ENCODE assay signal across 27 cellular contexts in the genomic region with DNA sequence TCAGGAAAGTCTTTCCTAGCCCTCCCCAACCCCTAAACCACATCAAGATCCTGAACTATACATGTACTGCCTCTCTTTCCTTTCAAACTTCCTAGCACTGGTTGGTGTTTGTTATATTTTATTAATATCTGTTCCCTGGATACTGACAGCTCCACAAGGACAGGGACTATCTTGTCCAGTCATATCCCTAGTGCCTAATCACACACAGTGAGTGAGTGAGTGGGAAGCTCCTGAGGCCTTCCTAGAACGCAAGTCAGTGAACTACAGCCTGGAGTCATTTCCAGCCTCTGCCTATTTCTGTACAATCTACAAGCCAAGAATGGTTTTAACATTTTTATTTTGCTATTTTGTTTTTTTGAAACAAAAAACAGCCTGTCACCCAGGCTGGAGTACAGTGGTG.
"Had no signal": no experiment of that assay in that cellular context is flagged by ENCODE, and none has a peak within 500 bp of the region (broad histone marks: within the 10 kb centered on the region; RNA-seq: fewer than 3 reads in every experiment).

No MANE protein-coding gene starts in this region.

- H3K27ac Mint-ChIP-seq: immature natural killer cell; nephron; stimulated activated naive B cell treated with anti-CD40 and anti-IgM and Interleukin-4, amounts not matched to agents 10 μg/mL and 1 μg/mL and 100 μg/mL, for 72 hours had no signal

- H3K27me3 Mint-ChIP-seq: naive thymus-derived CD8-positive, alpha-beta T cell; stimulated activated naive B cell treated with anti-CD40 and anti-IgM and Interleukin-4, amounts not matched to agents 10 μg/mL and 1 μg/mL and 100 μg/mL, for 72 hours had no signal

- H3K9me3 ChIP-seq: lower lobe of right lung, neutrophil, ovary, prostate gland, right lobe of liver, stomach, testis, thyroid gland, transverse colon, upper lobe of left lung, vagina had no signal

- H3K36me3 ChIP-seq: lower lobe of right lung, neural progenitor cell, neutrophil, ovary, prostate gland, thyroid gland, transverse colon, upper lobe of left lung, vagina had no signal

- H3K9ac ChIP-seq: neural progenitor cell had no signal

- ATAC-seq: lower lobe of right lung; naive thymus-derived CD8-positive, alpha-beta T cell; right lobe of liver; stimulated activated naive B cell treated with anti-CD40 and anti-IgM and Interleukin-4, amounts not matched to agents 10 μg/mL and 1 μg/mL and 100 μg/mL, for 72 hours; stimulated activated naive CD8-positive, alpha-beta T cell treated with anti-CD3 and anti-CD28 coated beads, Interleukin-15, Interleukin-2, amounts not matched to agents 100 U/mL and 50 U/mL, for 24 hours had no signal

- DNase-seq: hypothalamus; immature natural killer cell; kidney; lower lobe of right lung; mammary epithelial cell; mesenchymal stem cell; naive thymus-derived CD8-positive, alpha-beta T cell; occipital lobe; ovary; retina; stimulated activated CD4-positive, alpha-beta T cell treated with anti-CD3 and anti-CD28 coated beads, Interleukin-1b, Interleukin-23, amount 100 ng/mL, for 48 hours; stimulated activated CD4-positive, alpha-beta T cell treated with anti-CD3 and anti-CD28 coated beads, Interleukin-2, amount 100 ng/mL, for 48 hours; stimulated activated CD4-positive, alpha-beta T cell treated with anti-CD3 and anti-CD28 coated beads, Interleukin-4, amount 100 ng/mL, for 4 hours; stimulated activated naive B cell treated with anti-CD40 and anti-IgM and Interleukin-4, amounts not matched to agents 10 μg/mL and 1 μg/mL and 100 μg/mL, for 72 hours; stimulated activated naive CD8-positive, alpha-beta T cell treated with anti-CD3 and anti-CD28 coated beads, Interleukin-15, Interleukin-2, amounts not matched to agents 100 U/mL and 50 U/mL, for 24 hours; stomach; testis; thyroid gland; transverse colon; upper lobe of left lung had no signal

- H3K9me3 Mint-ChIP-seq: immature natural killer cell; naive thymus-derived CD8-positive, alpha-beta T cell; nephron; neural progenitor cell had no signal

- H3K4me3 ChIP-seq: lower lobe of right lung, neural progenitor cell, ovary, prostate gland, right lobe of liver, smooth muscle cell, stomach, testis, thyroid gland, transverse colon, upper lobe of left lung, vagina had no signal

- H2AFZ ChIP-seq: neural progenitor cell had no signal

- H3K4me1 Mint-ChIP-seq: immature natural killer cell, neural progenitor cell had no signal

- H3K4me3 Mint-ChIP-seq: immature natural killer cell; naive thymus-derived CD8-positive, alpha-beta T cell; nephron; neural progenitor cell; stimulated activated naive B cell treated with anti-CD40 and anti-IgM and Interleukin-4, amounts not matched to agents 10 μg/mL and 1 μg/mL and 100 μg/mL, for 72 hours had no signal

- H3K27ac ChIP-seq: lower lobe of right lung, neural progenitor cell, neutrophil, ovary, prostate gland, right lobe of liver, stomach, testis, thyroid gland, transverse colon, upper lobe of left lung, vagina had no signal

- H3K4me2 ChIP-seq: neural progenitor cell, smooth muscle cell had no signal

- H3K27me3 ChIP-seq: neural progenitor cell, neutrophil, ovary, right lobe of liver, stomach, testis, thyroid gland, transverse colon, upper lobe of left lung, vagina had no signal

- H3K4me1 ChIP-seq: lower lobe of right lung, neural progenitor cell, prostate gland, right lobe of liver, stomach, testis, thyroid gland, transverse colon, upper lobe of left lung, vagina had no signal
